In genomic region chrX:20028588-20028987, GRCh38 we compare ENCODE assay signal across 32 cellular contexts.
"Had no signal": no experiment of that assay in that cellular context is flagged by ENCODE, and none has a peak within 500 bp of the region (broad histone marks: within the 10 kb centered on the region; RNA-seq: fewer than 3 reads in every experiment).

No MANE protein-coding gene starts in this region.

- H3K27ac ChIP-seq: adrenal gland, gastroesophageal sphincter, ovary, skin epidermis, thyroid gland had no signal

- ATAC-seq: activated CD4-positive, alpha-beta T cell treated with anti-CD3 and anti-CD28 coated beads for 36 hours; activated CD8-positive, alpha-beta memory T cell treated with anti-CD3 and anti-CD28 coated beads, Interleukin-2, amount 10 ng/mL, durations not matched to agents 7 days and 5 days; activated CD8-positive, alpha-beta T cell treated with anti-CD3 and anti-CD28 coated beads, Interleukin-2, amount 10 ng/mL, durations not matched to agents 7 days and 5 days; activated naive CD4-positive, alpha-beta T cell treated with anti-CD3 and anti-CD28 coated beads, Interleukin-2, amount 50 U/mL, for 72 hours; effector memory CD8-positive, alpha-beta T cell; gastroesophageal sphincter; sciatic nerve; stimulated activated effector memory CD8-positive, alpha-beta T cell treated with anti-CD3 and anti-CD28 coated beads, Interleukin-12 subunit alpha, Interleukin-12 subunit beta, amount 100 ng/mL, for 72 hours; T-cell had no signal

- DNase-seq: activated CD4-positive, alpha-beta T cell treated with anti-CD3 and anti-CD28 coated beads for 36 hours; activated CD4-positive, CD25-positive, alpha-beta regulatory T cell; activated CD8-positive, alpha-beta memory T cell treated with anti-CD3 and anti-CD28 coated beads, Interleukin-2, amount 10 ng/mL, durations not matched to agents 7 days and 5 days; activated CD8-positive, alpha-beta T cell treated with anti-CD3 and anti-CD28 coated beads, Interleukin-2, amount 10 ng/mL, durations not matched to agents 7 days and 5 days; activated T-cell treated with anti-CD3 and anti-CD28 coated beads, Interleukin-2, amount 50 U/mL, for 48 hours; adrenal gland; aorta; cortex of kidney; effector memory CD8-positive, alpha-beta T cell; erythroblast; head of caudate nucleus; hypothalamus; immature natural killer cell; kidney; left colon; mammary epithelial cell; naive B cell; nephron progenitor cell; ovary; stimulated activated CD4-positive, alpha-beta T cell treated with anti-CD3 and anti-CD28 coated beads, Interleukin-4, amount 100 ng/mL, for 24 hours; stomach; T-cell; thyroid gland had no signal

- H3K27me3 ChIP-seq: adrenal gland, gastroesophageal sphincter, ovary, stomach, thyroid gland had no signal

- H3K4me1 ChIP-seq: adrenal gland, gastroesophageal sphincter, thyroid gland had no signal

- H3K4me3 Mint-ChIP-seq: activated CD4-positive, alpha-beta T cell treated with anti-CD3 and anti-CD28 coated beads for 36 hours; activated CD8-positive, alpha-beta memory T cell treated with anti-CD3 and anti-CD28 coated beads, Interleukin-2, amount 10 ng/mL, durations not matched to agents 7 days and 5 days; activated CD8-positive, alpha-beta T cell treated with anti-CD3 and anti-CD28 coated beads, Interleukin-2, amount 10 ng/mL, durations not matched to agents 7 days and 5 days; brain; effector memory CD8-positive, alpha-beta T cell; immature natural killer cell; mesothelial cell of epicardium; naive B cell; nephron progenitor cell; stimulated activated effector memory CD8-positive, alpha-beta T cell treated with anti-CD3 and anti-CD28 coated beads, Interleukin-12 subunit alpha, Interleukin-12 subunit beta, amount 100 ng/mL, for 72 hours; T-cell had no signal

- H3K4me3 ChIP-seq: adrenal gland, gastroesophageal sphincter, ovary, skin epidermis, stomach, thyroid gland had no signal

- H3K4me1 Mint-ChIP-seq: brain; naive B cell; nephron progenitor cell; stimulated activated effector memory CD8-positive, alpha-beta T cell treated with anti-CD3 and anti-CD28 coated beads, Interleukin-12 subunit alpha, Interleukin-12 subunit beta, amount 100 ng/mL, for 72 hours had no signal

- H3K9me3 ChIP-seq: adrenal gland, gastroesophageal sphincter, ovary, stomach, thyroid gland had no signal

- H3K27me3 Mint-ChIP-seq: activated CD4-positive, alpha-beta T cell treated with anti-CD3 and anti-CD28 coated beads for 36 hours; activated CD8-positive, alpha-beta memory T cell treated with anti-CD3 and anti-CD28 coated beads, Interleukin-2, amount 10 ng/mL, durations not matched to agents 7 days and 5 days; brain; effector memory CD8-positive, alpha-beta T cell; naive B cell; progenitor cell of endocrine pancreas; T-cell had no signal

- H3K9me3 Mint-ChIP-seq: activated naive CD4-positive, alpha-beta T cell treated with anti-CD3 and anti-CD28 coated beads, Interleukin-2, amount 50 U/mL, for 72 hours; activated T-helper 2 cell treated with anti-CD3 and anti-CD28 coated beads, Interferon-gamma antibody, Interleukin-2, Interleukin-4, amounts not matched to agents 10 μg/mL and 5 μg/mL and 100 μg/mL, durations not matched to agents 14 hours and 24 hours and 36 hours; effector memory CD8-positive, alpha-beta T cell; immature natural killer cell; stimulated activated effector memory CD8-positive, alpha-beta T cell treated with anti-CD3 and anti-CD28 coated beads, Interleukin-12 subunit alpha, Interleukin-12 subunit beta, amount 100 ng/mL, for 72 hours; T-cell had no signal

- H3K36me3 ChIP-seq: adrenal gland, gastroesophageal sphincter, ovary, thyroid gland had no signal

- H3K36me3 Mint-ChIP-seq: activated CD8-positive, alpha-beta memory T cell treated with anti-CD3 and anti-CD28 coated beads, Interleukin-2, amount 10 ng/mL, durations not matched to agents 7 days and 5 days; activated naive CD4-positive, alpha-beta T cell treated with anti-CD3 and anti-CD28 coated beads, Interleukin-2, amount 50 U/mL, for 72 hours; brain; mesothelial cell of epicardium; stimulated activated effector memory CD8-positive, alpha-beta T cell treated with anti-CD3 and anti-CD28 coated beads, Interleukin-12 subunit alpha, Interleukin-12 subunit beta, amount 100 ng/mL, for 72 hours; T-cell had no signal

- H3K27ac Mint-ChIP-seq: activated CD4-positive, alpha-beta T cell treated with anti-CD3 and anti-CD28 coated beads for 36 hours; activated CD8-positive, alpha-beta memory T cell treated with anti-CD3 and anti-CD28 coated beads, Interleukin-2, amount 10 ng/mL, durations not matched to agents 7 days and 5 days; activated CD8-positive, alpha-beta T cell treated with anti-CD3 and anti-CD28 coated beads, Interleukin-2, amount 10 ng/mL, durations not matched to agents 7 days and 5 days; activated naive CD4-positive, alpha-beta T cell treated with anti-CD3 and anti-CD28 coated beads, Interleukin-2, amount 50 U/mL, for 72 hours; activated T-helper 2 cell treated with anti-CD3 and anti-CD28 coated beads, Interferon-gamma antibody, Interleukin-2, Interleukin-4, amounts not matched to agents 10 μg/mL and 5 μg/mL and 100 μg/mL, durations not matched to agents 14 hours and 24 hours and 36 hours; brain; effector memory CD8-positive, alpha-beta T cell; mesothelial cell of epicardium; naive B cell; nephron progenitor cell; progenitor cell of endocrine pancreas; stimulated activated effector memory CD8-positive, alpha-beta T cell treated with anti-CD3 and anti-CD28 coated beads, Interleukin-12 subunit alpha, Interleukin-12 subunit beta, amount 100 ng/mL, for 72 hours; T-cell had no signal
